15 cellular contexts compared by ENCODE assay signal in the genomic region with DNA sequence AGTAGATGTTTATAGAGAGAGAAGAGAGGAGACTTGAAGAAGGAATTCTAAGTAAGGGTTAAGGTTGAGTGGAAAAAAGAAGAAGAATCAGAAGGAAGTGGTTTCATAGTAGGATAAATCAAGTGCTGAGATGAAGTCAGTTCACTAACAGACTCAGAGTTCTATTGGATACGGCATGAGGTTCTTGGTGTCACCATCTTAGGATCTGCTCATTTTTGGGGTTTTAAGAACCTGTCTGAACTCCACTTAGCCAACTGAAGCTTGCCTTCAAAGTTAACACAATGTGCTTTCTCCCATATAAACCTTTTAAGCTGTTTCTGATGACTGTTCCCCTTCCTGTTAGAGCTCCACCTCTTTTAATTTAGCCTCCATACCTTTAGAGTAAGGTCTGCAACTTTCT.
DNase-seq lines count a peak whose midpoint lies in the region; ATAC-seq and TF ChIP-seq lines count a peak whose summit lies in the region.
"Had no signal": no experiment of that assay in that cellular context is flagged by ENCODE, and none has a peak within 500 bp of the region (broad histone marks: within the 10 kb centered on the region; RNA-seq: fewer than 3 reads in every experiment).

No MANE protein-coding gene starts in this region.

- H3K9ac ChIP-seq in smooth muscle cell (ENCODE audit: low read depth) = no peak overlapping the region

- peaks cover 82% of the 10 kb centered on the region for H3K4me1 Mint-ChIP-seq in activated CD4-positive, alpha-beta T cell treated with anti-CD3 and anti-CD28 coated beads, Interleukin-2, amount 10 ng/mL, durations not matched to agents 24 days and 14 days
- H3K4me1 Mint-ChIP-seq in activated naive CD8-positive, alpha-beta T cell treated with anti-CD3 and anti-CD28 coated beads for 36 hours = peaks cover 89% of the 10 kb centered on the region
- peaks cover 97% of the 10 kb centered on the region for H3K4me1 Mint-ChIP-seq in stimulated activated effector memory CD8-positive, alpha-beta T cell treated with anti-CD3 and anti-CD28 coated beads, Interleukin-12 subunit alpha, Interleukin-12 subunit beta, amount 100 ng/mL, for 72 hours

- no peaks in the 10 kb centered on the region for H3K27me3 Mint-ChIP-seq in activated CD4-positive, alpha-beta T cell treated with anti-CD3 and anti-CD28 coated beads, Interleukin-2, amount 10 ng/mL, durations not matched to agents 24 days and 14 days
- no peaks in the 10 kb centered on the region for H3K27me3 Mint-ChIP-seq in activated naive CD8-positive, alpha-beta T cell treated with anti-CD3 and anti-CD28 coated beads for 36 hours

- H3K4me3 ChIP-seq in smooth muscle cell = no peak overlapping the region
- H3K4me3 ChIP-seq: cardiac muscle cell, tibial nerve had no signal

- no peak for ATAC-seq in stimulated activated effector memory CD8-positive, alpha-beta T cell treated with anti-CD3 and anti-CD28 coated beads, Interleukin-12 subunit alpha, Interleukin-12 subunit beta, amount 100 ng/mL, for 72 hours
- ATAC-seq in GM21786 (IDR thresholded peaks at IDR 0.05; ENCODE audit: unreplicated experiment) = no peak
- ATAC-seq: Panc1 had no signal

- peaks cover 3% of the 10 kb centered on the region for H3K9me3 Mint-ChIP-seq in activated CD4-positive, alpha-beta T cell treated with anti-CD3 and anti-CD28 coated beads, Interleukin-2, amount 10 ng/mL, durations not matched to agents 24 days and 14 days
- H3K9me3 Mint-ChIP-seq in activated naive CD8-positive, alpha-beta T cell treated with anti-CD3 and anti-CD28 coated beads for 36 hours = peaks cover 5% of the 10 kb centered on the region
- H3K9me3 Mint-ChIP-seq in stimulated activated effector memory CD8-positive, alpha-beta T cell treated with anti-CD3 and anti-CD28 coated beads, Interleukin-12 subunit alpha, Interleukin-12 subunit beta, amount 100 ng/mL, for 72 hours = no peaks in the 10 kb centered on the region

- H3K79me2 ChIP-seq in smooth muscle cell (ENCODE audit: low read depth) = no peaks in the 10 kb centered on the region

- no peak overlapping the region for H3K4me2 ChIP-seq in smooth muscle cell

- no peak for DNase-seq in activated CD4-positive, alpha-beta T cell treated with anti-CD3 and anti-CD28 coated beads, Interleukin-2, amount 10 ng/mL, durations not matched to agents 24 days and 14 days
- no peak for DNase-seq in activated CD4-positive, alpha-beta T cell treated with anti-CD3 and anti-CD28 coated beads, Interleukin-2, amount 50 U/mL, for 1 hour
- DNase-seq in MV-4-11 (lab: John Stamatoyannopoulos, UW) = peak; percentile 70
- DNase-seq in activated naive CD8-positive, alpha-beta T cell treated with anti-CD3 and anti-CD28 coated beads for 36 hours = no peak
- DNase-seq in stimulated activated effector memory CD8-positive, alpha-beta T cell treated with anti-CD3 and anti-CD28 coated beads, Interleukin-12 subunit alpha, Interleukin-12 subunit beta, amount 100 ng/mL, for 72 hours (ENCODE audit: low spot score in 2 of 2) = no peak
- no peak for DNase-seq in smooth muscle cell (lab: John Stamatoyannopoulos, UW; ENCODE audit: unreplicated experiment)
- no peak for DNase-seq in NCI-H345 (lab: John Stamatoyannopoulos, UW)
- DNase-seq: ACHN, DMS79 treated with DMSO at 0.1 percent for 48 hours, NCI-H2171 treated with DMSO at 0.1 percent for 48 hours, retina had no signal

- H3K27ac ChIP-seq in smooth muscle cell (ENCODE audit: low read depth) = no peak overlapping the region

- no peaks in the 10 kb centered on the region for H4K20me1 ChIP-seq in smooth muscle cell (ENCODE audit: low read depth)

- intact Hi-C loops in activated CD4-positive, alpha-beta T cell treated with anti-CD3 and anti-CD28 coated beads, Interleukin-2, amount 10 ng/mL, durations not matched to agents 24 days and 14 days (cut with micrococcal nuclease) = loop anchor here (10.0 kb wide), 1 partner anchor 91 kb away; no protein-coding TSS in a partner anchor

- no peaks in the 10 kb centered on the region for H3K36me3 ChIP-seq in smooth muscle cell (ENCODE audit: low read depth)
- H3K36me3 ChIP-seq: cardiac muscle cell, tibial nerve had no signal

- peaks cover 37% of the 10 kb centered on the region for H3K36me3 Mint-ChIP-seq in activated CD4-positive, alpha-beta T cell treated with anti-CD3 and anti-CD28 coated beads, Interleukin-2, amount 10 ng/mL, durations not matched to agents 24 days and 14 days (ENCODE audit: low read depth)
- peaks cover 66% of the 10 kb centered on the region for H3K36me3 Mint-ChIP-seq in activated naive CD8-positive, alpha-beta T cell treated with anti-CD3 and anti-CD28 coated beads for 36 hours
- peaks cover 85% of the 10 kb centered on the region for H3K36me3 Mint-ChIP-seq in stimulated activated effector memory CD8-positive, alpha-beta T cell treated with anti-CD3 and anti-CD28 coated beads, Interleukin-12 subunit alpha, Interleukin-12 subunit beta, amount 100 ng/mL, for 72 hours

- H3F3A ChIP-seq in smooth muscle cell (ENCODE audit: low read depth) = peaks cover 5% of the 10 kb centered on the region

- H3K4me3 Mint-ChIP-seq in activated CD4-positive, alpha-beta T cell treated with anti-CD3 and anti-CD28 coated beads, Interleukin-2, amount 10 ng/mL, durations not matched to agents 24 days and 14 days = peak overlapping the region; percentile 26
- peak overlapping the region; percentile 3 for H3K4me3 Mint-ChIP-seq in activated naive CD8-positive, alpha-beta T cell treated with anti-CD3 and anti-CD28 coated beads for 36 hours
- H3K4me3 Mint-ChIP-seq in stimulated activated effector memory CD8-positive, alpha-beta T cell treated with anti-CD3 and anti-CD28 coated beads, Interleukin-12 subunit alpha, Interleukin-12 subunit beta, amount 100 ng/mL, for 72 hours = peak overlapping the region; percentile 73

- 84% methylated on average over 1 of the region's 1 CpG for WGBS in smooth muscle cell (ENCODE audit: low lambda C conversion rate)

- no peak for TF ChIP-seq CTCF in smooth muscle cell (IDR thresholded peaks at IDR 0.05; ENCODE audit: borderline replicate concordance, insufficient read depth, poor library complexity, severe bottlenecking)

- no peaks in the 10 kb centered on the region for H3K27me3 ChIP-seq in smooth muscle cell (ENCODE audit: low read depth)
- H3K27me3 ChIP-seq: cardiac muscle cell, tibial nerve had no signal

- H2AFZ ChIP-seq in smooth muscle cell (ENCODE audit: low read depth) = no peak overlapping the region

- peak overlapping the region; percentile 64 for H3K27ac Mint-ChIP-seq in activated CD4-positive, alpha-beta T cell treated with anti-CD3 and anti-CD28 coated beads, Interleukin-2, amount 10 ng/mL, durations not matched to agents 24 days and 14 days
- peak overlapping the region; percentile 91 for H3K27ac Mint-ChIP-seq in activated naive CD8-positive, alpha-beta T cell treated with anti-CD3 and anti-CD28 coated beads for 36 hours
- peak overlapping the region; percentile 92 for H3K27ac Mint-ChIP-seq in stimulated activated effector memory CD8-positive, alpha-beta T cell treated with anti-CD3 and anti-CD28 coated beads, Interleukin-12 subunit alpha, Interleukin-12 subunit beta, amount 100 ng/mL, for 72 hours

- H3K4me1 ChIP-seq in smooth muscle cell (ENCODE audit: low read depth) = peaks cover 27% of the 10 kb centered on the region

- H3K9me3 ChIP-seq in smooth muscle cell (replicated peaks; ENCODE audit: low read depth) = no peaks in the 10 kb centered on the region
- H3K9me3 ChIP-seq: tibial nerve had no signal

Comparison
In these comparisons a context has a peak if more than half of its experiments do, and no peak if none do; other contexts are left out.
1. H3K4me3 Mint-ChIP-seq: peak in every context shown above with its lines; median percentile 73 in stimulated activated effector memory CD8-positive, alpha-beta T cell treated with anti-CD3 and anti-CD28 coated beads, Interleukin-12 subunit alpha, Interleukin-12 subunit beta, amount 100 ng/mL, for 72 hours; 26 in activated CD4-positive, alpha-beta T cell treated with anti-CD3 and anti-CD28 coated beads, Interleukin-2, amount 10 ng/mL, durations not matched to agents 24 days and 14 days; 3 in activated naive CD8-positive, alpha-beta T cell treated with anti-CD3 and anti-CD28 coated beads for 36 hours.